Comparison of ENCODE assay signal across 21 cellular contexts in the genomic region with DNA sequence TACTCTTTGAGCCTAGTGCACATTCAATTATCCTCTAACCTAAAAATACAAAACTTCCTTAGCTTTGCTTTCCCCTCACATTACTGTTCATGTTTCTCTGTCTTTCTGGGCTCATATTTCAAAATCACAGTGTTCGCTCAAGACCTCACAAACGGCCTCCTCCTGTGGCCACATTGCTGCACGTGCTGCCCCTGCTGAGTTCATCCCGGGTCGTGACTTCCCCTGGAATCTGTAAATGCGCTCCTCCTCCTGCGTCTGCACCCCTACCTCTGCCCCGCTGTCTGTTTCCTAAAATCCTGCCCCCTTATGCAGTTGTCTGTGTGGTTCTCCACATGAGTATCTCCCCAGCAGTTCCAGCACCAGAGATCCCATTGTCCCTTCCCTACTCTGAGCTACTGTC.
"Had no signal": no experiment of that assay in that cellular context is flagged by ENCODE, and none has a peak within 500 bp of the region (broad histone marks: within the 10 kb centered on the region; RNA-seq: fewer than 3 reads in every experiment).

No MANE protein-coding gene starts in this region.

- H3K27me3 ChIP-seq: foreskin keratinocyte, sigmoid colon, upper lobe of left lung had no signal

- FAIRE-seq: astrocyte, endometrium had no signal

- H3K4me1 ChIP-seq: foreskin keratinocyte, sigmoid colon, upper lobe of left lung had no signal

- H3K4me3 ChIP-seq: coronary artery, sigmoid colon, upper lobe of left lung had no signal

- H3K4me1 Mint-ChIP-seq: activated naive CD8-positive, alpha-beta T cell treated with anti-CD3 and anti-CD28 coated beads for 36 hours; natural killer cell had no signal

- DNase-seq: activated CD4-positive, alpha-beta memory T cell treated with anti-CD3 and anti-CD28 coated beads for 36 hours; activated CD4-positive, alpha-beta T cell treated with anti-CD3 and anti-CD28 coated beads for 48 hours; activated CD4-positive, CD25-positive, alpha-beta regulatory T cell; activated naive CD4-positive, alpha-beta T cell treated with Interleukin-2 at 50 U/mL for 16 hours; activated naive CD8-positive, alpha-beta T cell treated with anti-CD3 and anti-CD28 coated beads for 36 hours; activated T-cell treated with anti-CD3 and anti-CD28 coated beads, Interleukin-2, amount 50 U/mL, for 48 hours; central memory CD4-positive, alpha-beta T cell; erythroblast; foreskin keratinocyte; midbrain; natural killer cell; nucleus accumbens; sigmoid colon; stimulated activated CD4-positive, alpha-beta T cell treated with anti-CD3 and anti-CD28 coated beads, Interleukin-4, amount 100 ng/mL, for 24 hours; stimulated activated naive CD8-positive, alpha-beta T cell treated with anti-CD3 and anti-CD28 coated beads, Interleukin-15, Interleukin-2, amounts not matched to agents 100 U/mL and 50 U/mL, for 24 hours; T1000; upper lobe of left lung had no signal

- H3K4me3 Mint-ChIP-seq: activated CD4-positive, alpha-beta memory T cell treated with anti-CD3 and anti-CD28 coated beads for 36 hours; activated naive CD8-positive, alpha-beta T cell treated with anti-CD3 and anti-CD28 coated beads for 36 hours; natural killer cell; T-helper 1 cell treated with Interleukin-12 subunit alpha and Interleukin-12 subunit beta and Interleukin-4 antibody, amounts not matched to agents 30 μg/mL and 1 μg/mL, for 36 hours had no signal

- H3K27ac Mint-ChIP-seq: activated CD4-positive, alpha-beta memory T cell treated with anti-CD3 and anti-CD28 coated beads for 36 hours; activated naive CD8-positive, alpha-beta T cell treated with anti-CD3 and anti-CD28 coated beads for 36 hours; natural killer cell; T-helper 1 cell treated with Interleukin-12 subunit alpha and Interleukin-12 subunit beta and Interleukin-4 antibody, amounts not matched to agents 30 μg/mL and 1 μg/mL, for 36 hours had no signal

- H3K27ac ChIP-seq: coronary artery, foreskin keratinocyte, sigmoid colon, upper lobe of left lung had no signal

- H3K9me3 ChIP-seq: sigmoid colon, upper lobe of left lung had no signal

- H3K36me3 Mint-ChIP-seq: activated CD4-positive, alpha-beta memory T cell treated with anti-CD3 and anti-CD28 coated beads for 36 hours; activated naive CD8-positive, alpha-beta T cell treated with anti-CD3 and anti-CD28 coated beads for 36 hours; natural killer cell had no signal

- H3K27me3 Mint-ChIP-seq: activated naive CD8-positive, alpha-beta T cell treated with anti-CD3 and anti-CD28 coated beads for 36 hours had no signal

- H3K9me3 Mint-ChIP-seq: natural killer cell; T-helper 1 cell treated with Interleukin-12 subunit alpha and Interleukin-12 subunit beta and Interleukin-4 antibody, amounts not matched to agents 30 μg/mL and 1 μg/mL, for 36 hours had no signal

- ATAC-seq: foreskin keratinocyte; natural killer cell; stimulated activated naive CD8-positive, alpha-beta T cell treated with anti-CD3 and anti-CD28 coated beads, Interleukin-15, Interleukin-2, amounts not matched to agents 100 U/mL and 50 U/mL, for 24 hours had no signal

- H3K36me3 ChIP-seq: sigmoid colon, upper lobe of left lung had no signal
